2 cellular contexts compared by ENCODE assay signal in genomic region chr1:36324322-36324802, GRCh38.
TF ChIP-seq lines count a peak whose summit lies in the region.

No MANE protein-coding gene starts in this region.

TF ChIP-seq in SK-N-SH, 30 proteins besides CTCF, POLR2A, EP300 and RAD21 (continued from another document):
- TF ChIP-seq IRF3 (IDR thresholded peaks at IDR 0.05; ENCODE audit: low read depth, low read length) (no peak), MEF2A (IDR thresholded peaks at IDR 0.05; ENCODE audit: borderline replicate concordance, low read depth) (no peak), NRF1 (IDR thresholded peaks at IDR 0.05; ENCODE audit: low read depth, low read length) (no peak), POLR2AphosphoS5 (IDR thresholded peaks at IDR 0.05; ENCODE audit: low read depth, low read length) (no peak), USF2 (IDR thresholded peaks at IDR 0.05; ENCODE audit: borderline replicate concordance, low read depth, low read length) (no peak), GABPA (IDR thresholded peaks at IDR 0.05; ENCODE audit: low read depth) (no peak), YY1 (IDR thresholded peaks at IDR 0.05; ENCODE audit: low read depth) (no peak), FOXM1 (IDR thresholded peaks at IDR 0.05; ENCODE audit: low read depth) (no peak), SMC3 (IDR thresholded peaks at IDR 0.05; ENCODE audit: low read depth, low read length) (no peak)

TF ChIP-seq in SK-N-SH treated with all-trans-retinoic acid at 6 μM for 48 hours, 23 proteins besides CTCF, POLR2A, EP300 and RAD21 (continued from another document):
- no peak for TF ChIP-seq RARB (CRISPR knock-in tag; IDR thresholded peaks at IDR 0.05)
- no peak for TF ChIP-seq BACH2 (CRISPR knock-in tag; IDR thresholded peaks at IDR 0.05; ENCODE audit: borderline replicate concordance)
- no peak for TF ChIP-seq GLIS3 (CRISPR knock-in tag; IDR thresholded peaks at IDR 0.05)
- TF ChIP-seq CSRNP3 (CRISPR knock-in tag; IDR thresholded peaks at IDR 0.05): no peak
- TF ChIP-seq CREB5 (CRISPR knock-in tag; IDR thresholded peaks at IDR 0.05; ENCODE audit: low read depth): no peak
- no peak for TF ChIP-seq TSHZ2 (CRISPR knock-in tag; IDR thresholded peaks at IDR 0.05)
- no peak for TF ChIP-seq PPARA (CRISPR knock-in tag; IDR thresholded peaks at IDR 0.05; ENCODE audit: borderline replicate concordance)
